In genomic region chr9:38229830-38230155, GRCh38 we compare ENCODE assay signal across 37 cellular contexts.
"Had no signal": no experiment of that assay in that cellular context is flagged by ENCODE, and none has a peak within 500 bp of the region (broad histone marks: within the 10 kb centered on the region; RNA-seq: fewer than 3 reads in every experiment).

No MANE protein-coding gene starts in this region.

- H3K27ac ChIP-seq: ascending aorta, body of pancreas, RWPE1 had no signal

- H3K9me3 Mint-ChIP-seq: activated CD4-positive, alpha-beta T cell treated with anti-CD3 and anti-CD28 coated beads, Interleukin-2, amount 10 ng/mL, durations not matched to agents 7 days and 5 days; activated naive CD4-positive, alpha-beta T cell treated with anti-CD3 and anti-CD28 coated beads, Interleukin-2, amount 50 U/mL, for 24 hours; activated naive CD8-positive, alpha-beta T cell treated with anti-CD3 and anti-CD28 coated beads, Interleukin-2, amount 10 ng/mL, durations not matched to agents 7 days and 5 days; activated T-cell treated with anti-CD3 and anti-CD28 coated beads, Interleukin-2, amount 50 U/mL, for 24 hours; activated T-helper 2 cell treated with anti-CD3 and anti-CD28 coated beads, Interferon-gamma antibody, Interleukin-2, Interleukin-4, amounts not matched to agents 10 μg/mL and 5 μg/mL and 100 μg/mL, durations not matched to agents 14 hours and 24 hours and 36 hours; WTC11 had no signal

- H3K27me3 Mint-ChIP-seq: activated naive CD4-positive, alpha-beta T cell treated with anti-CD3 and anti-CD28 coated beads, Interleukin-2, amount 50 U/mL, for 24 hours had no signal

- H3K4me3 ChIP-seq: ascending aorta, body of pancreas had no signal

- FAIRE-seq: bronchial epithelial cell, RCC 7860 had no signal

- H3K4me3 Mint-ChIP-seq: activated CD4-positive, alpha-beta T cell treated with anti-CD3 and anti-CD28 coated beads for 36 hours; activated CD4-positive, alpha-beta T cell treated with anti-CD3 and anti-CD28 coated beads, Interleukin-2, amount 10 ng/mL, durations not matched to agents 7 days and 5 days; activated CD8-positive, alpha-beta T cell treated with anti-CD3 and anti-CD28 coated beads, Interleukin-2, amount 10 ng/mL, durations not matched to agents 7 days and 5 days; activated naive CD4-positive, alpha-beta T cell treated with anti-CD3 and anti-CD28 coated beads, Interleukin-2, amount 50 U/mL, for 24 hours; activated naive CD8-positive, alpha-beta T cell treated with anti-CD3 and anti-CD28 coated beads, Interleukin-2, amount 10 ng/mL, durations not matched to agents 7 days and 5 days; activated T-cell treated with anti-CD3 and anti-CD28 coated beads, Interleukin-2, amount 50 U/mL, for 24 hours; WTC11 had no signal

- H3K27me3 ChIP-seq: ascending aorta, body of pancreas had no signal

- DNase-seq: activated CD4-positive, alpha-beta T cell treated with anti-CD3 and anti-CD28 coated beads for 36 hours; activated CD4-positive, alpha-beta T cell treated with anti-CD3 and anti-CD28 coated beads, Interleukin-2, amount 10 ng/mL, durations not matched to agents 7 days and 5 days; activated CD4-positive, alpha-beta T cell treated with anti-CD3 and anti-CD28 coated beads, Interleukin-2, amount 50 U/mL, for 48 hours; activated CD8-positive, alpha-beta T cell treated with anti-CD3 and anti-CD28 coated beads, Interleukin-2, amount 10 ng/mL, durations not matched to agents 7 days and 5 days; activated gamma-delta T cell; activated naive CD4-positive, alpha-beta T cell treated with Interleukin-2 at 50 U/mL for 16 hours; activated naive CD8-positive, alpha-beta T cell treated with anti-CD3 and anti-CD28 coated beads, Interleukin-2, amount 10 ng/mL, durations not matched to agents 7 days and 5 days; activated T-cell treated with anti-CD3 and anti-CD28 coated beads, Interleukin-2, amount 50 U/mL, for 24 hours; amygdala; body of pancreas; caudate nucleus; cerebellar nuclear complex; Karpas-422; KBM-7; NCI-H1105; NCI-H1417 treated with DMSO at 0.1 percent for 48 hours; NCI-H1930; NCI-H2081 treated with DMSO at 0.1 percent for 48 hours; NCI-H2171; NCI-H510A; NCI-H526; NCI-H748 treated with DMSO at 0.1 percent for 48 hours; NK-92 treated with Interleukin-12 subunit alpha and Interleukin-12 subunit beta, amount 100 ng/mL, for 24 hours; PC-3; SIG-M5; SW 1271; T-helper 1 cell; T1000 had no signal

- H3K9me3 ChIP-seq: ascending aorta, body of pancreas had no signal

- H3K36me3 Mint-ChIP-seq: activated naive CD4-positive, alpha-beta T cell treated with anti-CD3 and anti-CD28 coated beads, Interleukin-2, amount 50 U/mL, for 24 hours; activated naive CD8-positive, alpha-beta T cell treated with anti-CD3 and anti-CD28 coated beads, Interleukin-2, amount 10 ng/mL, durations not matched to agents 7 days and 5 days; WTC11 had no signal

- H3K27ac Mint-ChIP-seq: activated CD4-positive, alpha-beta T cell treated with anti-CD3 and anti-CD28 coated beads for 36 hours; activated CD4-positive, alpha-beta T cell treated with anti-CD3 and anti-CD28 coated beads, Interleukin-2, amount 10 ng/mL, durations not matched to agents 7 days and 5 days; activated CD8-positive, alpha-beta T cell treated with anti-CD3 and anti-CD28 coated beads, Interleukin-2, amount 10 ng/mL, durations not matched to agents 7 days and 5 days; activated naive CD8-positive, alpha-beta T cell treated with anti-CD3 and anti-CD28 coated beads, Interleukin-2, amount 10 ng/mL, durations not matched to agents 7 days and 5 days; activated T-cell treated with anti-CD3 and anti-CD28 coated beads, Interleukin-2, amount 50 U/mL, for 24 hours; activated T-helper 2 cell treated with anti-CD3 and anti-CD28 coated beads, Interferon-gamma antibody, Interleukin-2, Interleukin-4, amounts not matched to agents 10 μg/mL and 5 μg/mL and 100 μg/mL, durations not matched to agents 14 hours and 24 hours and 36 hours; WTC11 had no signal

- H3K36me3 ChIP-seq: ascending aorta had no signal

- ATAC-seq: activated CD4-positive, alpha-beta T cell treated with anti-CD3 and anti-CD28 coated beads for 36 hours; activated CD4-positive, CD25-positive, alpha-beta regulatory T cell treated with anti-CD3 and anti-CD28 coated beads, Interleukin-2, amount 50 U/mL, for 24 hours; activated CD8-positive, alpha-beta T cell treated with anti-CD3 and anti-CD28 coated beads, Interleukin-2, amount 10 ng/mL, durations not matched to agents 7 days and 5 days; body of pancreas; PC-3; Right ventricle myocardium inferior; WTC11 had no signal
